17 cellular contexts compared by ENCODE assay signal in the genomic region with DNA sequence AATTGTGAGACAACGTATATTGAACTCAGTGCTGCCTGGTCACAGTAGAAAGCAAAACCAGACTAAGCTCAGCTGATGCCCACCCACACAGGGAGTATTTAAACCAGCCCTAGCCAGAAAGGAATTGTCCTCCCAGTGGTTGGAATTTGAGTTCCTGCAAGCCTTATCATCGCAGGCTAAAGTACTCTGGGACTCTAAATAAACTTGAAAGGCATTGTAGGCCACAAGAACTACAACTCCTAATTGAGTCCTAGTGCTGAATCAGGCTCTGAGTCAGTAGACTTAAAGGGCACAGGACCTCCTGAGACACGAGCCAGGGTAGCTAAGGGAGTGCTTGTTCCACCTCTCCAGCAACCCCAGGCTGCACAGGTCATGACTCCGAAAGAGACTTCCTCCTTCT.
DNase-seq lines count a peak whose midpoint lies in the region; ATAC-seq, FAIRE-seq and TF ChIP-seq lines count a peak whose summit lies in the region.
"Had no signal": no experiment of that assay in that cellular context is flagged by ENCODE, and none has a peak within 500 bp of the region (broad histone marks: within the 10 kb centered on the region; RNA-seq: fewer than 3 reads in every experiment).

No MANE protein-coding gene starts in this region.

- CTCF ChIA-PET in AG04449 (lab: Yijun Ruan, JAX) = no interaction called here

- POLR2A ChIA-PET in AG04449 (lab: Yijun Ruan, JAX) = no interaction called here

- H3K4me3 ChIP-seq in AG04449 (ENCODE audit: low read depth, low read length) (no peak overlapping the region), astrocyte of the spinal cord (ENCODE audit: low read depth, low read length) (no peak overlapping the region)

- no peak overlapping the region for H3K27ac Mint-ChIP-seq in stimulated activated memory B cell treated with anti-CD40 and anti-IgM and Interleukin-4, amounts not matched to agents 10 μg/mL and 1 μg/mL and 100 μg/mL, for 72 hours
- H3K27ac Mint-ChIP-seq: activated T-cell treated with anti-CD3 and anti-CD28 coated beads, Interleukin-2, amount 50 U/mL, for 24 hours; natural killer cell treated with Interleukin-12 subunit alpha and Interleukin-12 subunit beta and Interleukin-15 and Interleukin-18, amount 100 ng/mL, for 72 hours had no signal

- H3K27ac ChIP-seq in substantia nigra (ENCODE audit: low read depth, low read length, poor library complexity, severe bottlenecking) = no peak overlapping the region

- no peaks in the 10 kb centered on the region for H3K4me1 Mint-ChIP-seq in stimulated activated memory B cell treated with anti-CD40 and anti-IgM and Interleukin-4, amounts not matched to agents 10 μg/mL and 1 μg/mL and 100 μg/mL, for 72 hours

- no peak for TF ChIP-seq POLR2A in GM12891 (IDR thresholded peaks at IDR 0.05; ENCODE audit: low read depth, low read length)

- no peak for FAIRE-seq in GM12891 (lab: Jason Lieb, UNC)
- FAIRE-seq: H54, HTR-8/SVneo had no signal

- peaks cover 4% of the 10 kb centered on the region for H3K9me3 Mint-ChIP-seq in stimulated activated memory B cell treated with anti-CD40 and anti-IgM and Interleukin-4, amounts not matched to agents 10 μg/mL and 1 μg/mL and 100 μg/mL, for 72 hours
- H3K9me3 Mint-ChIP-seq: activated T-cell treated with anti-CD3 and anti-CD28 coated beads, Interleukin-2, amount 50 U/mL, for 24 hours had no signal

- no peak overlapping the region for H3K4me3 Mint-ChIP-seq in stimulated activated memory B cell treated with anti-CD40 and anti-IgM and Interleukin-4, amounts not matched to agents 10 μg/mL and 1 μg/mL and 100 μg/mL, for 72 hours
- H3K4me3 Mint-ChIP-seq: activated T-cell treated with anti-CD3 and anti-CD28 coated beads, Interleukin-2, amount 50 U/mL, for 24 hours; natural killer cell treated with Interleukin-12 subunit alpha and Interleukin-12 subunit beta and Interleukin-15 and Interleukin-18, amount 100 ng/mL, for 72 hours had no signal

- ATAC-seq in stimulated activated memory B cell treated with anti-CD40 and anti-IgM and Interleukin-4, amounts not matched to agents 10 μg/mL and 1 μg/mL and 100 μg/mL, for 72 hours = no peak
- ATAC-seq in GM18511 (IDR thresholded peaks at IDR 0.05; ENCODE audit: unreplicated experiment) = no peak
- ATAC-seq: left lobe of liver had no signal

- in situ Hi-C loops in astrocyte of the spinal cord (cut with HindIII; ENCODE audit: low sequenced_read_pairs) = no loop called here

- no peaks in the 10 kb centered on the region for H3K27me3 Mint-ChIP-seq in stimulated activated memory B cell treated with anti-CD40 and anti-IgM and Interleukin-4, amounts not matched to agents 10 μg/mL and 1 μg/mL and 100 μg/mL, for 72 hours
- H3K27me3 Mint-ChIP-seq: activated T-cell treated with anti-CD3 and anti-CD28 coated beads, Interleukin-2, amount 50 U/mL, for 24 hours had no signal

- no peaks in the 10 kb centered on the region for H3K36me3 Mint-ChIP-seq in stimulated activated memory B cell treated with anti-CD40 and anti-IgM and Interleukin-4, amounts not matched to agents 10 μg/mL and 1 μg/mL and 100 μg/mL, for 72 hours
- H3K36me3 Mint-ChIP-seq: natural killer cell treated with Interleukin-12 subunit alpha and Interleukin-12 subunit beta and Interleukin-15 and Interleukin-18, amount 100 ng/mL, for 72 hours had no signal

- peak; percentile 33 for DNase-seq in AG04449 (ENCODE audit: low read depth, low spot score)
- peak; percentile 10 for DNase-seq in HK-2 (ENCODE audit: unreplicated experiment)
- peak; percentile 79 for DNase-seq in astrocyte of the spinal cord (ENCODE audit: low read depth, low spot score)
- DNase-seq in islet precursor cell = peak; percentile 91
- no peak for DNase-seq in substantia nigra (lab: John Stamatoyannopoulos, UW)
- DNase-seq in GM12891 (ENCODE audit: insufficient read length, low spot score) = no peak
- DNase-seq: activated CD4-positive, alpha-beta T cell treated with anti-CD3 and anti-CD28 coated beads for 4 hours; activated T-cell treated with anti-CD3 and anti-CD28 coated beads, Interleukin-2, amount 50 U/mL, for 24 hours; AML-193; NCI-H1048; stimulated activated CD4-positive, alpha-beta T cell treated with anti-CD3 and anti-CD28 coated beads, Interleukin-12 subunit alpha, Interleukin-12 subunit beta, amount 100 ng/mL, for 4 hours had no signal

- peak; percentile 29 for TF ChIP-seq CTCF in AG04449 (IDR thresholded peaks at IDR 0.05; ENCODE audit: insufficient read depth, low read length, missing control alignments)
- peak; percentile 46 for TF ChIP-seq CTCF in astrocyte of the spinal cord (IDR thresholded peaks at IDR 0.05; ENCODE audit: low read depth, low read length)

TF ChIP-seq in GM12891, 5 proteins besides CTCF, POLR2A, EP300 and RAD21:
- TF ChIP-seq TAF1 (IDR thresholded peaks at IDR 0.05; ENCODE audit: low read depth, low read length) (no peak), PAX5 (IDR thresholded peaks at IDR 0.05; ENCODE audit: insufficient read depth, low read length, severe bottlenecking) (no peak), POLR2AphosphoS5 (IDR thresholded peaks at IDR 0.05; ENCODE audit: low read depth, low read length) (no peak), POU2F2 (IDR thresholded peaks at IDR 0.05; ENCODE audit: low read depth, low read length) (no peak), SPI1 (IDR thresholded peaks at IDR 0.05; ENCODE audit: low read depth, low read length) (no peak)

Comparison
In these comparisons a context has a peak if more than half of its experiments do, and no peak if none do; other contexts are left out.
1. DNase-seq: peak in AG04449 (single experiment), HK-2 (single experiment), astrocyte of the spinal cord (single experiment) and islet precursor cell (single experiment); none in substantia nigra (0 of 49) and GM12891 (single experiment).